ENCODE assay signal across 34 cellular contexts in genomic region chr11:120259241-120259640, GRCh38. TPM values are rescaled to one million over a fixed set of nuclear protein-coding genes. Genes with fewer than 3 reads are reported as not detected.
"Had no signal": no experiment of that assay in that cellular context is flagged by ENCODE, and none has a peak within 500 bp of the region (broad histone marks: within the 10 kb centered on the region; RNA-seq: fewer than 3 reads in every experiment).

No MANE protein-coding gene starts in this region.

- H3K27ac ChIP-seq: brain microvascular endothelial cell, esophagus muscularis mucosa, foreskin keratinocyte, gastrocnemius medialis, heart right ventricle, VCaP had no signal

- DNase-seq: activated CD4-positive, alpha-beta memory T cell treated with anti-CD3 and anti-CD28 coated beads, Interleukin-2, amount 10 ng/mL, durations not matched to agents 7 days and 5 days; activated CD4-positive, alpha-beta T cell treated with anti-CD3 and anti-CD28 coated beads for 1 hour; activated CD4-positive, alpha-beta T cell treated with anti-CD3 and anti-CD28 coated beads for 4 hours; activated CD4-positive, alpha-beta T cell treated with anti-CD3 and anti-CD28 coated beads, Interleukin-2, amount 10 ng/mL, durations not matched to agents 7 days and 5 days; activated CD4-positive, alpha-beta T cell treated with anti-CD3 and anti-CD28 coated beads, Interleukin-2, amount 50 U/mL, for 4 hours; activated CD8-positive, alpha-beta memory T cell treated with anti-CD3 and anti-CD28 coated beads, Interleukin-2, amount 50 U/mL, for 48 hours; activated gamma-delta T cell; activated naive CD4-positive, alpha-beta T cell; activated naive CD4-positive, alpha-beta T cell treated with anti-CD3 and anti-CD28 coated beads, Interleukin-2, amount 50 U/mL, for 16 hours; activated T-cell treated with anti-CD3 and anti-CD28 coated beads for 4 hours; activated T-cell treated with anti-CD3 and anti-CD28 coated beads, Interleukin-2, amount 50 U/mL, for 24 hours; activated T-cell treated with anti-CD3 and anti-CD28 coated beads, Interleukin-2, amount 50 U/mL, for 72 hours; amniotic stem cell; anterior cingulate cortex; brain microvascular endothelial cell; caudate nucleus; cortex of kidney; dermis blood vessel endothelial cell; effector CD4-positive, alpha-beta T cell; effector memory CD8-positive, alpha-beta T cell; erythroblast; foreskin keratinocyte; gastrocnemius medialis; glutamatergic neuron; heart right ventricle; T-helper 1 cell; T-helper 17 cell; T1000 had no signal

- FAIRE-seq: astrocyte, colon, TTC549 had no signal

- H3K4me1 ChIP-seq: esophagus muscularis mucosa, foreskin keratinocyte, gastrocnemius medialis had no signal

- H3K36me3 ChIP-seq: brain microvascular endothelial cell, esophagus muscularis mucosa, gastrocnemius medialis, heart right ventricle had no signal

- H3K4me3 ChIP-seq: esophagus muscularis mucosa, gastrocnemius medialis, heart right ventricle had no signal

- H3K9me3 ChIP-seq: esophagus muscularis mucosa, gastrocnemius medialis, heart right ventricle had no signal

- ATAC-seq: activated T-cell treated with anti-CD3 and anti-CD28 coated beads, Interleukin-2, amount 50 U/mL, for 72 hours; effector memory CD8-positive, alpha-beta T cell; foreskin keratinocyte; gastrocnemius medialis; heart right ventricle; T-helper 17 cell had no signal

RNA-seq across cellular contexts. Expression of gene POU2F3, which starts 19.3 kb away (rescaled TPM):
- total RNA-seq: activated CD4-positive, alpha-beta memory T cell treated with anti-CD3 and anti-CD28 coated beads, Interleukin-2, amount 10 ng/mL, durations not matched to agents 7 days and 5 days; activated CD4-positive, alpha-beta T cell treated with anti-CD3 and anti-CD28 coated beads, Interleukin-2, amount 10 ng/mL, durations not matched to agents 7 days and 5 days; chondrocyte; esophagus muscularis mucosa; gastrocnemius medialis; T-helper 17 cell had no signal
